In genomic region chr6:95867205-95867604, GRCh38 we compare ENCODE assay signal across 27 cellular contexts.
DNase-seq lines count a peak whose midpoint lies in the region; ATAC-seq, FAIRE-seq and TF ChIP-seq lines count a peak whose summit lies in the region.
"Had no signal": no experiment of that assay in that cellular context is flagged by ENCODE, and none has a peak within 500 bp of the region (broad histone marks: within the 10 kb centered on the region; RNA-seq: fewer than 3 reads in every experiment).

No MANE protein-coding gene starts in this region.

- TF ChIP-seq RAD21 in HepG2 (CRISPR knock-in tag; IDR thresholded peaks at IDR 0.05) (no peak), HCT116 (IDR thresholded peaks at IDR 0.05; ENCODE audit: low read depth) (no peak)

- no peak overlapping the region for H3K9ac ChIP-seq in HepG2 (ENCODE audit: insufficient read depth, low read depth, low read length)
- no peak overlapping the region for H3K9ac ChIP-seq in HCT116 (ENCODE audit: low read length)
- H3K9ac ChIP-seq: BLaER1; BLaER1 treated with 17β-estradiol and CSF1 and Interleukin-3, amounts not matched to agents 10 nM and 100 nM had no signal

- TF ChIP-seq POLR2A in HepG2 (IDR thresholded peaks at IDR 0.05; ENCODE audit: insufficient read depth in 1 of 2, low read depth in 2 of 2, low read length in 2 of 2) (no peak), right lobe of liver (IDR thresholded peaks at IDR 0.05) (no peak), HCT116 (IDR thresholded peaks at IDR 0.05; ENCODE audit: borderline replicate concordance, extremely low read depth, insufficient read depth, insufficient read length) (no peak)

- no peak for TF ChIP-seq EP300 in HepG2 (IDR thresholded peaks at IDR 0.05; ENCODE audit: low read depth in 2 of 2, low read length in 2 of 2)
- no peak for TF ChIP-seq EP300 in HepG2 (CRISPR knock-in tag; IDR thresholded peaks at IDR 0.05; ENCODE audit: borderline replicate concordance)

- RAD21 ChIA-PET in HCT116 (lab: Charles Lee; ENCODE audit: low non-redundant PET in 1 of 2, low total read pairs in 2 of 2, uncharacterized antibody in 2 of 2, unreplicated experiment in 2 of 2) = no interaction called here

- in situ Hi-C loops in HepG2 (cut with HindIII; ENCODE audit: extremely low pct_ligation_motif_present, low pct_unique_long_range_greater_than_20kb) = loop anchor here (5.0 to 25.0 kb wide), 2 partner anchors 220 to 280 kb away; partner anchors contain the start of gene MANEA

- H3K4me3 ChIP-seq in HepG2 (replicated peaks in 1 of 3; ENCODE audit: insufficient read depth in 1 of 3, low read depth in 2 of 3, low read length in 3 of 3) (no peak overlapping the region), right lobe of liver (no peak overlapping the region), HCT116 (replicated peaks in 1 of 2; ENCODE audit: low read depth in 1 of 2, low read length in 2 of 2) (no peak overlapping the region), pancreas (peak overlapping the region in 2 of 4 donors; percentile 4 to 18)
- H3K4me3 ChIP-seq: A549; BLaER1; BLaER1 treated with 17β-estradiol and CSF1 and Interleukin-3, amounts not matched to agents 10 nM and 100 nM had no signal

- H3K4me1 ChIP-seq in HepG2 (ENCODE audit: insufficient read depth, low read length) (no peaks in the 10 kb centered on the region; the same call in 1 of the 2 replicates), right lobe of liver (no peaks in the 10 kb centered on the region), HCT116 (ENCODE audit: control insufficient read depth in 1 of 2, insufficient read depth in 2 of 2, low read length in 2 of 2) (no peaks in the 10 kb centered on the region), pancreas (no peaks in the 10 kb centered on the region)
- H3K4me1 ChIP-seq: A549; BE2C; BLaER1; BLaER1 treated with 17β-estradiol and CSF1 and Interleukin-3, amounts not matched to agents 10 nM and 100 nM; Caco-2 had no signal

- DNase-seq in HepG2 (ENCODE audit: low spot score) = no peak
- DNase-seq in right lobe of liver = no peak
- DNase-seq in HCT116 (ENCODE audit: low read depth, low spot score) = no peak
- no peak for DNase-seq in pancreas
- DNase-seq in cortex of kidney (lab: John Stamatoyannopoulos, UW) = no peak
- DNase-seq in activated CD4-positive, alpha-beta T cell treated with anti-CD3 and anti-CD28 coated beads for 48 hours = no peak
- DNase-seq: 8988T; C1 segment of cervical spinal cord; CD4-positive, alpha-beta memory T cell; CD4-positive, alpha-beta T cell; CD8-positive, alpha-beta memory T cell; CD8-positive, alpha-beta T cell; COR-L47; DMS 273 treated with DMSO at 0.1 percent for 48 hours; DMS153; DMS79; DMS79 treated with DMSO at 0.1 percent for 48 hours; EL had no signal

- H3K27me3 ChIP-seq in HepG2 (ENCODE audit: control insufficient read depth in 1 of 2, insufficient read depth in 2 of 2, low read length in 2 of 2) (no peaks in the 10 kb centered on the region), right lobe of liver (no peaks in the 10 kb centered on the region), HCT116 (ENCODE audit: insufficient read depth, low read length) (no peaks in the 10 kb centered on the region), pancreas (no peaks in the 10 kb centered on the region)
- H3K27me3 ChIP-seq: BE2C; BLaER1; BLaER1 treated with 17β-estradiol and CSF1 and Interleukin-3, amounts not matched to agents 10 nM and 100 nM had no signal

- H3K4me2 ChIP-seq in HepG2 (ENCODE audit: low read depth, low read length) = no peak overlapping the region
- H3K4me2 ChIP-seq in HCT116 (ENCODE audit: low read length) = no peak overlapping the region
- H3K4me2 ChIP-seq: A549; BLaER1; BLaER1 treated with 17β-estradiol and CSF1 and Interleukin-3, amounts not matched to agents 10 nM and 100 nM had no signal

- H2AFZ ChIP-seq in HepG2 (ENCODE audit: low read length) = peak overlapping the region; percentile 61
- peak overlapping the region; percentile 35 for H2AFZ ChIP-seq in HCT116 (ENCODE audit: low read depth, low read length, poor library complexity, severe bottlenecking)

- intact Hi-C loops in HepG2 (cut with micrococcal nuclease; ENCODE audit: unreplicated experiment) (loop anchor here (10.0 kb wide), 1 partner anchor 218 kb away; no protein-coding TSS in a partner anchor), right lobe of liver (cut with DNase I) (no loop called here), HCT116 (cut with micrococcal nuclease) (loop anchor here (2.0 kb wide), 1 partner anchor 436 kb away; no protein-coding TSS in a partner anchor), pancreas (cut with DNase I) (no loop called here)

- H3K9me2 ChIP-seq in HCT116 (ENCODE audit: insufficient read depth) = no peaks in the 10 kb centered on the region

- H3K27ac ChIP-seq in HepG2 (ENCODE audit: extremely low read length, insufficient read depth, low read length) (no peak overlapping the region), right lobe of liver (no peak overlapping the region), HCT116 (ENCODE audit: low read depth, low read length) (no peak overlapping the region), pancreas (no peak overlapping the region)
- H3K27ac ChIP-seq: 22Rv1; A549; BLaER1; BLaER1 treated with 17β-estradiol and CSF1 and Interleukin-3, amounts not matched to agents 10 nM and 100 nM; C4-2B had no signal

- POLR2A ChIA-PET in HepG2 (lab: Yijun Ruan, JAX) = no interaction called here
- POLR2A ChIA-PET in HCT116 (lab: Charles Lee) = no interaction called here

- BruUV-seq in HepG2 (replicated peaks; lab: Mats Ljungman, UMichigan) (no TSS peak), HCT116 (replicated peaks; lab: Mats Ljungman, UMichigan) (no TSS peak)

- ATAC-seq in HepG2 (no peak), right lobe of liver (no peak), HCT116 (no peak), HG02885 (IDR thresholded peaks at IDR 0.05; ENCODE audit: poor library complexity, unreplicated experiment) (peak; percentile 13), pancreas (peak in 3 of 4 donors; percentile 30 to 56 (median 50)), GM19463 (IDR thresholded peaks at IDR 0.05; ENCODE audit: unreplicated experiment) (no peak)
- ATAC-seq: A549; CD8-positive, alpha-beta T cell had no signal

- TF ChIP-seq CTCF in HepG2 (CRISPR knock-in tag; IDR thresholded peaks at IDR 0.05) (no peak), right lobe of liver (IDR thresholded peaks at IDR 0.05) (no peak), HCT116 (IDR thresholded peaks at IDR 0.05 in 2 of 3, conservative IDR thresholded peaks at IDR 0.05 in 1 of 3; ENCODE audit: borderline replicate concordance in 1 of 3, insufficient read depth in 1 of 3, low read depth in 2 of 3, low read length in 2 of 3) (no peak), pancreas (IDR thresholded peaks at IDR 0.05) (no peak)

- H3K9me3 ChIP-seq in HepG2 (ENCODE audit: low read length) = no peaks in the 10 kb centered on the region
- no peaks in the 10 kb centered on the region for H3K9me3 ChIP-seq in right lobe of liver
- H3K9me3 ChIP-seq in HCT116 (ENCODE audit: control insufficient read depth in 1 of 2, insufficient read depth in 1 of 2, low read depth in 1 of 2, low read length in 2 of 2) = no peaks in the 10 kb centered on the region
- no peaks in the 10 kb centered on the region for H3K9me3 ChIP-seq in pancreas
- H3K9me3 ChIP-seq: A549; BE2C; BLaER1; BLaER1 treated with 17β-estradiol and CSF1 and Interleukin-3, amounts not matched to agents 10 nM and 100 nM; Caco-2 had no signal

- H3K79me2 ChIP-seq in HepG2 (ENCODE audit: insufficient read depth, low read length) = no peaks in the 10 kb centered on the region
- H3K79me2 ChIP-seq in HCT116 (ENCODE audit: insufficient read depth, low read length) = no peaks in the 10 kb centered on the region

- no peaks in the 10 kb centered on the region for H3K36me3 ChIP-seq in HepG2 (replicated peaks in 1 of 2; ENCODE audit: control insufficient read depth in 1 of 2, insufficient read depth in 2 of 2, low read length in 2 of 2)
- H3K36me3 ChIP-seq in right lobe of liver = no peaks in the 10 kb centered on the region
- no peaks in the 10 kb centered on the region for H3K36me3 ChIP-seq in HCT116 (ENCODE audit: control insufficient read depth in 1 of 2, insufficient read depth in 2 of 2, low read length in 2 of 2)
- no peaks in the 10 kb centered on the region for H3K36me3 ChIP-seq in pancreas
- H3K36me3 ChIP-seq: BE2C; BLaER1; BLaER1 treated with 17β-estradiol and CSF1 and Interleukin-3, amounts not matched to agents 10 nM and 100 nM had no signal

- 94% methylated on average over 5 of the region's 5 CpGs for WGBS in HepG2 (ENCODE audit: low lambda C conversion rate)
- WGBS in right lobe of liver (ENCODE audit: insufficient coverage, low coverage, low lambda C conversion rate, missing lambda C conversion rate) = 59% methylated on average over 5 of the region's 5 CpGs
- 29 to 37% methylated on average over 5 of the region's 5 CpGs for WGBS in pancreas, 2 donors

- CTCF ChIA-PET in HepG2 (lab: Yijun Ruan, JAX; ENCODE audit: low intra/inter-chr PET ratio, low total read pairs) = interaction anchor here (3.2 kb wide), 1 partner anchor 219 kb away, joined by 12 read pairs; no protein-coding TSS in a partner anchor
- CTCF ChIA-PET in HCT116 (lab: Charles Lee) = interaction anchor here (0.9 to 1.3 kb wide), 2 partner anchors 132 to 433 kb away, joined by 3 read pairs; no protein-coding TSS in a partner anchor

- FAIRE-seq in HepG2 (lab: Jason Lieb, UNC) (no peak), pancreas (lab: Jason Lieb, UNC) (no peak)
- FAIRE-seq: A549 had no signal

- H4K20me1 ChIP-seq in HepG2 (ENCODE audit: insufficient read depth, low read length) = no peaks in the 10 kb centered on the region
- H4K20me1 ChIP-seq in HCT116 (ENCODE audit: insufficient read depth) = no peaks in the 10 kb centered on the region
- H4K20me1 ChIP-seq: BLaER1; BLaER1 treated with 17β-estradiol and CSF1 and Interleukin-3, amounts not matched to agents 10 nM and 100 nM had no signal

TF ChIP-seq in HCT116, 20 proteins besides CTCF, POLR2A, EP300 and RAD21:
- TF ChIP-seq EGR1 (IDR thresholded peaks at IDR 0.05; ENCODE audit: low read depth) (no peak), CEBPB (IDR thresholded peaks at IDR 0.05; ENCODE audit: low read depth) (no peak), ZNF274 (IDR thresholded peaks at IDR 0.05; ENCODE audit: low read depth, low read length) (no peak), ZFX (IDR thresholded peaks at IDR 0.05) (no peak), EZH2phosphoT487 (IDR thresholded peaks at IDR 0.05; ENCODE audit: borderline replicate concordance) (no peak), CBX3 (IDR thresholded peaks at IDR 0.05; ENCODE audit: low read depth) (no peak), SIN3A (IDR thresholded peaks at IDR 0.05; ENCODE audit: low read depth) (no peak), TCF7L2 (IDR thresholded peaks at IDR 0.05; ENCODE audit: borderline replicate concordance, extremely low read depth, insufficient read depth, insufficient read length) (no peak)

Comparison
In these comparisons a context has a peak if more than half of its experiments do, and no peak if none do; other contexts are left out.
1. intact Hi-C loops: an anchor here in HepG2 (10.0 kb wide) and HCT116 (2.0 kb wide); none called in right lobe of liver and pancreas.
2. ATAC-seq: peak in HG02885 (single experiment) and pancreas (3 of 4); none in HepG2 (single experiment), right lobe of liver (0 of 4), HCT116 (single experiment) and GM19463 (single experiment).